In genomic region chr1:63635681-63636080, GRCh38 we compare ENCODE assay signal across 27 cellular contexts. TPM values are rescaled to one million over a fixed set of nuclear protein-coding genes. Genes with fewer than 3 reads are reported as not detected.
DNase-seq lines count a peak whose midpoint lies in the region; ATAC-seq and TF ChIP-seq lines count a peak whose summit lies in the region.
"Had no signal": no experiment of that assay in that cellular context is flagged by ENCODE, and none has a peak within 500 bp of the region (broad histone marks: within the 10 kb centered on the region; RNA-seq: fewer than 3 reads in every experiment).

No MANE protein-coding gene starts in this region.

- H3K23ac ChIP-seq in H9 (ENCODE audit: insufficient read length, low read depth, low read length), result no peak overlapping the region

- H4K20me1 ChIP-seq in fibroblast of lung (ENCODE audit: control insufficient read depth, extremely low read depth, insufficient read depth, low read length), result no peaks in the 10 kb centered on the region
- H4K20me1 ChIP-seq in H9 (ENCODE audit: control insufficient read depth, insufficient read depth, insufficient read length), result no peaks in the 10 kb centered on the region

- ATAC-seq in HG03045 (IDR thresholded peaks at IDR 0.05; ENCODE audit: unreplicated experiment), result no peak
- ATAC-seq: activated CD4-positive, CD25-positive, alpha-beta regulatory T cell treated with anti-CD3 and anti-CD28 coated beads, Interleukin-2, amount 50 U/mL, for 24 hours; GM23338; T-cell had no signal

- no peaks in the 10 kb centered on the region for H3K27me3 Mint-ChIP-seq in H9 (ENCODE audit: low read depth)
- H3K27me3 Mint-ChIP-seq: activated CD4-positive, alpha-beta memory T cell treated with anti-CD3 and anti-CD28 coated beads, Interleukin-2, amount 10 ng/mL, durations not matched to agents 7 days and 5 days; CD4-positive, CD25-positive, alpha-beta regulatory T cell; stimulated activated naive CD8-positive, alpha-beta T cell treated with anti-CD3 and anti-CD28 coated beads, Interleukin-15, Interleukin-2, amounts not matched to agents 100 ng/mL and 50 ng/mL, for 24 hours; T-cell had no signal

- H3K9ac ChIP-seq in fibroblast of lung (ENCODE audit: insufficient read depth, low read length) (no peak overlapping the region), H9 (ENCODE audit: extremely low read depth, insufficient read length, low read length) (no peak overlapping the region), colonic mucosa (ENCODE audit: low read depth in 2 of 2, low read length in 2 of 2) (no peak overlapping the region)

- H4K5ac ChIP-seq in H9 (ENCODE audit: insufficient read length, low read depth, low read length), result no peak overlapping the region

- H3K27me3 ChIP-seq in fibroblast of lung (ENCODE audit: control insufficient read depth, insufficient read depth, low read length) (no peaks in the 10 kb centered on the region), H9 (ENCODE audit: insufficient read depth, low read length) (no peaks in the 10 kb centered on the region), colonic mucosa (no peaks in the 10 kb centered on the region)
- H3K27me3 ChIP-seq: cardiac muscle cell, ovary, right atrium auricular region, SJSA1, thyroid gland had no signal

- no peak overlapping the region for H3K56ac ChIP-seq in H9 (ENCODE audit: insufficient read length, low read depth, low read length)

- peaks cover 0 to 22% (median 5%) of the 10 kb centered on the region in 3 experiments; a peak in 4 of 7 replicates for H3K36me3 Mint-ChIP-seq in H9 (ENCODE audit: insufficient read depth in 1 of 3, low read depth in 3 of 3)

- H3K27ac Mint-ChIP-seq in H9, result no peak overlapping the region
- H3K27ac Mint-ChIP-seq: activated CD4-positive, alpha-beta memory T cell treated with anti-CD3 and anti-CD28 coated beads, Interleukin-2, amount 10 ng/mL, durations not matched to agents 7 days and 5 days; GM23338; nephron progenitor cell; stimulated activated naive CD8-positive, alpha-beta T cell treated with anti-CD3 and anti-CD28 coated beads, Interleukin-15, Interleukin-2, amounts not matched to agents 100 ng/mL and 50 ng/mL, for 24 hours; T-cell had no signal

- no peak overlapping the region for H2BK5ac ChIP-seq in H9 (ENCODE audit: insufficient read length, low read length)

- H3K9me3 Mint-ChIP-seq in H9, result no peaks in the 10 kb centered on the region
- H3K9me3 Mint-ChIP-seq: activated CD4-positive, alpha-beta memory T cell treated with anti-CD3 and anti-CD28 coated beads, Interleukin-2, amount 10 ng/mL, durations not matched to agents 7 days and 5 days; CD4-positive, CD25-positive, alpha-beta regulatory T cell; GM23338; nephron progenitor cell; stimulated activated naive CD8-positive, alpha-beta T cell treated with anti-CD3 and anti-CD28 coated beads, Interleukin-15, Interleukin-2, amounts not matched to agents 100 ng/mL and 50 ng/mL, for 24 hours; T-cell had no signal

- no peak overlapping the region for H2AK5ac ChIP-seq in H9 (ENCODE audit: insufficient read length, low read length)

- H2AFZ ChIP-seq in fibroblast of lung (ENCODE audit: low read length) (no peak overlapping the region), H9 (ENCODE audit: low read length) (no peak overlapping the region)
- H2AFZ ChIP-seq: GM23338 had no signal

- no peaks in the 10 kb centered on the region for H3K79me1 ChIP-seq in H9 (ENCODE audit: insufficient read depth, low read depth, low read length, poor library complexity, severe bottlenecking)

- H3K4me2 ChIP-seq in fibroblast of lung (ENCODE audit: extremely low read depth, insufficient read depth, low read length) (no peak overlapping the region), H9 (ENCODE audit: insufficient read depth, insufficient read length, low read length) (no peak overlapping the region)
- H3K4me2 ChIP-seq: GM23338 had no signal

- no peak overlapping the region for H2BK20ac ChIP-seq in H9 (ENCODE audit: low read depth, low read length, poor library complexity, severe bottlenecking)

- H3T11ph ChIP-seq in H9 (ENCODE audit: low read length), result no peak overlapping the region

- H3K36me3 ChIP-seq in fibroblast of lung (ENCODE audit: control insufficient read depth, insufficient read depth, low read length), result no peaks in the 10 kb centered on the region
- H3K36me3 ChIP-seq in colonic mucosa, result no peaks in the 10 kb centered on the region
- H3K36me3 ChIP-seq: ovary had no signal

- no peaks in the 10 kb centered on the region for H3K23me2 ChIP-seq in H9 (ENCODE audit: insufficient read length, low read depth, low read length, poor library complexity, severe bottlenecking)

- H4K8ac ChIP-seq in H9 (replicated peaks; ENCODE audit: insufficient read length, low read depth, low read length), result no peak overlapping the region

- H3K4me3 Mint-ChIP-seq in H9, result no peak overlapping the region
- H3K4me3 Mint-ChIP-seq: activated CD4-positive, alpha-beta memory T cell treated with anti-CD3 and anti-CD28 coated beads, Interleukin-2, amount 10 ng/mL, durations not matched to agents 7 days and 5 days; CD4-positive, CD25-positive, alpha-beta regulatory T cell; GM23338; nephron progenitor cell; stimulated activated naive CD8-positive, alpha-beta T cell treated with anti-CD3 and anti-CD28 coated beads, Interleukin-15, Interleukin-2, amounts not matched to agents 100 ng/mL and 50 ng/mL, for 24 hours; T-cell had no signal

- H3K79me2 ChIP-seq in fibroblast of lung (ENCODE audit: control insufficient read depth, insufficient read depth, low read length), result no peaks in the 10 kb centered on the region
- H3K79me2 ChIP-seq in H9 (ENCODE audit: insufficient read depth, low read length), result no peaks in the 10 kb centered on the region

- no peak overlapping the region for H3K4me3 ChIP-seq in fibroblast of lung (replicated peaks in 1 of 4; ENCODE audit: control extremely low read depth in 1 of 4, insufficient read depth in 1 of 4, low read depth in 3 of 4, low read length in 4 of 4)
- H3K4me3 ChIP-seq in colonic mucosa, result no peak overlapping the region
- H3K4me3 ChIP-seq: cardiac muscle cell, GM23338, ovary, right atrium auricular region, SJSA1, thyroid gland had no signal

- no peak overlapping the region for H3K14ac ChIP-seq in H9 (ENCODE audit: insufficient read depth, low read length)

- H3K9me3 ChIP-seq in fibroblast of lung (ENCODE audit: control insufficient read depth, insufficient read depth, low read depth, low read length), result no peaks in the 10 kb centered on the region
- no peaks in the 10 kb centered on the region for H3K9me3 ChIP-seq in H9 (ENCODE audit: control insufficient read depth, low read depth, low read length)
- no peaks in the 10 kb centered on the region for H3K9me3 ChIP-seq in colonic mucosa
- H3K9me3 ChIP-seq: ovary, right atrium auricular region, SJSA1, thyroid gland had no signal

- intact Hi-C loops in colonic mucosa (cut with DNase I), result no loop called here

- H3K4ac ChIP-seq in H9 (ENCODE audit: low read depth, low read length), result no peak overlapping the region

- H3K27ac ChIP-seq in fibroblast of lung (ENCODE audit: insufficient read depth, low read length) (no peak overlapping the region), H9 (ENCODE audit: insufficient read length, low read depth, low read length) (no peak overlapping the region), colonic mucosa (no peak overlapping the region)
- H3K27ac ChIP-seq: cardiac muscle cell, ovary, right atrium auricular region, SJSA1, thyroid gland had no signal

- H2BK15ac ChIP-seq in H9 (ENCODE audit: low read depth, low read length), result no peak overlapping the region

- H4K91ac ChIP-seq in H9 (ENCODE audit: insufficient read length, low read depth, low read length), result no peak overlapping the region

- WGBS in H9 (ENCODE audit: extremely low coverage, insufficient read length, low lambda C conversion rate), result no CpG with 5 or more reads among the region's 1 CpG

- no peaks in the 10 kb centered on the region for H3K4me1 ChIP-seq in fibroblast of lung (ENCODE audit: control insufficient read depth, extremely low read depth, insufficient read depth, low read length)
- H3K4me1 ChIP-seq in H9 (ENCODE audit: insufficient read depth, low read length), result no peaks in the 10 kb centered on the region
- H3K4me1 ChIP-seq in colonic mucosa, result no peaks in the 10 kb centered on the region
- H3K4me1 ChIP-seq: right atrium auricular region had no signal

- no peak overlapping the region for H2BK12ac ChIP-seq in H9 (ENCODE audit: insufficient read length, low read depth, low read length)

- no peaks in the 10 kb centered on the region for H3K4me1 Mint-ChIP-seq in H9
- H3K4me1 Mint-ChIP-seq: GM23338 had no signal

- no peak for TF ChIP-seq CTCF in fibroblast of lung (conservative IDR thresholded peaks at IDR 0.05 in 1 of 2, IDR thresholded peaks at IDR 0.05 in 1 of 2; ENCODE audit: low read depth in 1 of 2, low read length in 2 of 2)
- TF ChIP-seq CTCF in H9 (conservative IDR thresholded peaks at IDR 0.05), result no peak
- TF ChIP-seq CTCF in colonic mucosa (IDR thresholded peaks at IDR 0.05), result no peak

- peak; percentile 36 for DNase-seq in EH (ENCODE audit: low read depth)
- DNase-seq in RPMI7951 (ENCODE audit: low read depth), result peak; percentile 32
- peak; percentile 28 to 68 for DNase-seq in fibroblast of lung (ENCODE audit: low read depth in 2 of 2)
- DNase-seq in myocyte (ENCODE audit: low read depth), result peak; percentile 43
- DNase-seq in H9, result no peak
- DNase-seq in activated effector memory CD4-positive, alpha-beta T cell treated with Interleukin-2 at 50 U/mL for 16 hours, result no peak
- no peak for DNase-seq in colonic mucosa
- DNase-seq: ACHN; activated CD4-positive, alpha-beta memory T cell treated with anti-CD3 and anti-CD28 coated beads, Interleukin-2, amount 10 ng/mL, durations not matched to agents 7 days and 5 days; activated gamma-delta T cell treated with Interleukin-2 at 50 U/mL for 16 hours; activated T-cell treated with anti-CD3 and anti-CD28 coated beads for 4 hours; CD4-positive, CD25-positive, alpha-beta regulatory T cell; Karpas-422; NCI-H187; NCI-H526 treated with DMSO at 0.1 percent for 48 hours; nephron progenitor cell; stimulated activated CD4-positive, alpha-beta T cell treated with anti-CD3 and anti-CD28 coated beads, Interleukin-15, amount 100 ng/mL, for 24 hours; T-cell; thyroid gland had no signal

- no peak overlapping the region for H2BK120ac ChIP-seq in H9 (ENCODE audit: low read depth, low read length, poor library complexity, severe bottlenecking)

- H3K18ac ChIP-seq in H9 (ENCODE audit: insufficient read length, low read depth, low read length), result no peak overlapping the region

RNA-seq across cellular contexts. Expression of gene PGM1, which starts 42.5 kb away (rescaled TPM):
- total RNA-seq in RPMI7951 (2014; rRNA removed; shearing (Covaris generic)), result 140 and 171 TPM in 2 replicates
- total RNA-seq in fibroblast of lung (51.4 and 66.5 TPM in 2 replicates), myocyte (100 and 101 TPM in 2 replicates), H9 (2021) (56.4 and 58.5 TPM in 2 replicates), colonic mucosa (100 to 1,000 TPM; 104 to 146 TPM)
- polyA plus RNA-seq in fibroblast of lung, result 23.8 and 43.7 TPM in 2 replicates
- 37.4 and 63.5 TPM in 2 replicates for polyA plus RNA-seq in fibroblast of lung (2012)
- 26.7 and 61.1 TPM in 2 replicates for polyA minus RNA-seq in fibroblast of lung (ENCODE audit: low replicate concordance)
- polyA plus RNA-seq in myocyte (2012), result 105 TPM

Comparison
In these comparisons a context has a peak if more than half of its experiments do, and no peak if none do; other contexts are left out.
1. DNase-seq: peak in EH (single experiment), RPMI7951 (single experiment), fibroblast of lung (2 of 2) and myocyte (single experiment); none in H9 (single experiment), activated effector memory CD4-positive, alpha-beta T cell treated with Interleukin-2 at 50 U/mL for 16 hours (single experiment) and colonic mucosa (single experiment).